7 cellular contexts compared by ENCODE assay signal in genomic region chr11:3581389-3581725, GRCh38.
DNase-seq lines count a peak whose midpoint lies in the region; ATAC-seq and TF ChIP-seq lines count a peak whose summit lies in the region.
"Not testable (repeated sequence)": the region's sequence is repeated elsewhere in the genome, so short reads cannot be mapped to it uniquely, and the experiment has no call there.

No MANE protein-coding gene starts in this region.

- not testable (repeated sequence) for H3K27me3 ChIP-seq in CD4-positive, alpha-beta T cell (ENCODE audit: control insufficient read depth, insufficient read depth, low read length)

- H3K4me3 Mint-ChIP-seq in CD4-positive, alpha-beta T cell = peak overlapping the region; percentile 75
- peak overlapping the region; percentile 9; the same call in 1 of the 2 replicates for H3K4me3 Mint-ChIP-seq in HFFc6
- peak overlapping the region; percentile 55 to 72 (median 69) for H3K4me3 Mint-ChIP-seq in T-cell
- peak overlapping the region; percentile 41 for H3K4me3 Mint-ChIP-seq in activated T-cell treated with anti-CD3 and anti-CD28 coated beads, Interleukin-2, amount 50 U/mL, for 24 hours
- H3K4me3 Mint-ChIP-seq in brain = peak overlapping the region; percentile 63 to 79 (median 70)
- peak overlapping the region; percentile 22 to 77 (median 61) for H3K4me3 Mint-ChIP-seq in immature natural killer cell
- not testable (repeated sequence) for H3K4me3 Mint-ChIP-seq in neural crest cell

- H3K4me1 Mint-ChIP-seq in CD4-positive, alpha-beta T cell (ENCODE audit: low read depth) = peaks cover 13% of the 10 kb centered on the region
- not testable (repeated sequence) for H3K4me1 Mint-ChIP-seq in HFFc6 (ENCODE audit: low read depth); brain; immature natural killer cell; neural crest cell
- peaks cover 10 to 16% (median 12%) of the 10 kb centered on the region in 3 donors for H3K4me1 Mint-ChIP-seq in T-cell
- H3K4me1 Mint-ChIP-seq in activated T-cell treated with anti-CD3 and anti-CD28 coated beads, Interleukin-2, amount 50 U/mL, for 24 hours (ENCODE audit: low read depth) = peaks cover 10% of the 10 kb centered on the region

- intact Hi-C loops in CD4-positive, alpha-beta T cell (cut with DNase I, micrococcal nuclease) = loop anchor here in 1 of 2 experiments (2.0 to 5.0 kb wide), 2 partner anchors 94 to 127 kb away; no protein-coding TSS in a partner anchor

- POLR2A ChIA-PET in CD4-positive, alpha-beta T cell (lab: Charles Lee); T-cell (lab: Charles Lee): not testable (repeated sequence)

- not testable (repeated sequence) for ATAC-seq in CD4-positive, alpha-beta T cell (ENCODE audit: poor library complexity); T-cell (replicated peaks in 1 of 4)

- not testable (repeated sequence) for DNase-seq in CD4-positive, alpha-beta T cell; HFFc6; T-cell; activated T-cell treated with anti-CD3 and anti-CD28 coated beads, Interleukin-2, amount 50 U/mL, for 24 hours; immature natural killer cell; neural crest cell (ENCODE audit: low read depth, low spot score)

- H3K9me3 ChIP-seq in CD4-positive, alpha-beta T cell (ENCODE audit: control insufficient read depth, low read length) = not testable (repeated sequence)

- not testable (repeated sequence) for H3K27ac Mint-ChIP-seq in CD4-positive, alpha-beta T cell; HFFc6; activated T-cell treated with anti-CD3 and anti-CD28 coated beads, Interleukin-2, amount 50 U/mL, for 24 hours; immature natural killer cell; neural crest cell (ENCODE audit: unreplicated experiment)
- H3K27ac Mint-ChIP-seq in T-cell (peak overlapping the region in 1 of 2 donors; percentile 65), brain (peak overlapping the region in 1 of 5 experiments; percentile 91)

- peaks cover 40% of the 10 kb centered on the region for H3K27me3 Mint-ChIP-seq in CD4-positive, alpha-beta T cell
- H3K27me3 Mint-ChIP-seq in HFFc6 (ENCODE audit: insufficient read depth) = peaks cover 52% of the 10 kb centered on the region
- H3K27me3 Mint-ChIP-seq in T-cell = peaks cover 32 to 35% of the 10 kb centered on the region in 2 donors
- H3K27me3 Mint-ChIP-seq in activated T-cell treated with anti-CD3 and anti-CD28 coated beads, Interleukin-2, amount 50 U/mL, for 24 hours = peaks cover 36% of the 10 kb centered on the region
- peaks cover 62% of the 10 kb centered on the region for H3K27me3 Mint-ChIP-seq in brain
- H3K27me3 Mint-ChIP-seq in immature natural killer cell (ENCODE audit: low read depth in 3 of 3) = peaks cover 5 to 11% (median 8%) of the 10 kb centered on the region in 3 donors
- H3K27me3 Mint-ChIP-seq in neural crest cell (ENCODE audit: low read depth) = peaks cover 81% of the 10 kb centered on the region

- TF ChIP-seq CTCF in CD4-positive, alpha-beta T cell (IDR thresholded peaks at IDR 0.05) = not testable (repeated sequence)
- TF ChIP-seq CTCF in HFFc6 (IDR thresholded peaks at IDR 0.05) = peak; percentile 46
- TF ChIP-seq CTCF in brain (conservative IDR thresholded peaks at IDR 0.05) = peak in 1 of 2 experiments; percentile 38
- TF ChIP-seq CTCF in neural crest cell (conservative IDR thresholded peaks at IDR 0.05) = peak; percentile 12

- CTCF ChIA-PET in CD4-positive, alpha-beta T cell (lab: Charles Lee) = interaction anchor here (0.7 to 0.8 kb wide), 3 partner anchors 81 to 96 kb away, joined by 3 read pairs; no protein-coding TSS in a partner anchor
- CTCF ChIA-PET in T-cell (lab: Charles Lee) = not testable (repeated sequence)

- H3K27ac ChIP-seq in CD4-positive, alpha-beta T cell (ENCODE audit: low read depth, low read length) = not testable (repeated sequence)

- H3K36me3 Mint-ChIP-seq in CD4-positive, alpha-beta T cell (ENCODE audit: low read depth); HFFc6 (ENCODE audit: low read depth); T-cell; activated T-cell treated with anti-CD3 and anti-CD28 coated beads, Interleukin-2, amount 50 U/mL, for 24 hours (ENCODE audit: low read depth); brain; immature natural killer cell; neural crest cell (ENCODE audit: low read depth): not testable (repeated sequence)

- not testable (repeated sequence) for H3K9me3 Mint-ChIP-seq in CD4-positive, alpha-beta T cell; HFFc6; T-cell; activated T-cell treated with anti-CD3 and anti-CD28 coated beads, Interleukin-2, amount 50 U/mL, for 24 hours; brain; immature natural killer cell; neural crest cell
